Comparison of ENCODE assay signal across 16 cellular contexts in genomic region chr6:2242311-2242710, GRCh38. TPM values are rescaled to one million over a fixed set of nuclear protein-coding genes. Genes with fewer than 3 reads are reported as not detected.
DNase-seq lines count a peak whose midpoint lies in the region; ATAC-seq and TF ChIP-seq lines count a peak whose summit lies in the region.
"Had no signal": no experiment of that assay in that cellular context is flagged by ENCODE, and none has a peak within 500 bp of the region (broad histone marks: within the 10 kb centered on the region; RNA-seq: fewer than 3 reads in every experiment).

No MANE protein-coding gene starts in this region.

- WGBS in mesenchymal stem cell, result 97% methylated on average over 4 of the region's 4 CpGs

- no peak overlapping the region for H2BK120ac ChIP-seq in mesenchymal stem cell (ENCODE audit: low read depth, low read length)

- CTCF ChIA-PET in T-cell (lab: Charles Lee), result no interaction called here

- peaks cover 8% of the 10 kb centered on the region for H3K4me1 ChIP-seq in mesenchymal stem cell (ENCODE audit: control insufficient read depth, insufficient read depth, low read depth, low read length)

- H3K4ac ChIP-seq in mesenchymal stem cell (ENCODE audit: low read depth in 1 of 2, low read length in 2 of 2), result no peak overlapping the region

- no peak overlapping the region for H2BK15ac ChIP-seq in mesenchymal stem cell (ENCODE audit: low read depth, poor library complexity, severe bottlenecking)

- H2BK5ac ChIP-seq in mesenchymal stem cell (ENCODE audit: low read depth, low read length, poor library complexity, severe bottlenecking), result no peak overlapping the region

- POLR2A ChIA-PET in T-cell (lab: Charles Lee), result no interaction called here

- peaks cover 23 to 32% (median 23%) of the 10 kb centered on the region in 3 donors for H3K4me1 Mint-ChIP-seq in IgD-negative memory B cell
- peaks cover 51% of the 10 kb centered on the region for H3K4me1 Mint-ChIP-seq in activated naive CD8-positive, alpha-beta T cell treated with anti-CD3 and anti-CD28 coated beads, Interleukin-2, amount 50 U/mL, for 24 hours
- peaks cover 15% of the 10 kb centered on the region for H3K4me1 Mint-ChIP-seq in nephron
- peaks cover 43 to 50% (median 48%) of the 10 kb centered on the region in 3 donors for H3K4me1 Mint-ChIP-seq in T-cell

- H3K4me2 ChIP-seq in mesenchymal stem cell (ENCODE audit: low read length, poor library complexity, severe bottlenecking), result no peak overlapping the region

- H3K27me3 Mint-ChIP-seq in IgD-negative memory B cell, result no peaks in the 10 kb centered on the region
- H3K27me3 Mint-ChIP-seq in activated naive CD8-positive, alpha-beta T cell treated with anti-CD3 and anti-CD28 coated beads, Interleukin-2, amount 50 U/mL, for 24 hours, result no peaks in the 10 kb centered on the region
- H3K27me3 Mint-ChIP-seq in nephron (ENCODE audit: low read depth), result peaks cover 11% of the 10 kb centered on the region
- H3K27me3 Mint-ChIP-seq in T-cell, result no peaks in the 10 kb centered on the region
- H3K27me3 Mint-ChIP-seq: B cell; CD4-positive, alpha-beta memory T cell had no signal

- no peaks in the 10 kb centered on the region for H3K9me3 ChIP-seq in mesenchymal stem cell (ENCODE audit: control insufficient read depth, low read length)
- H3K9me3 ChIP-seq: MG63 had no signal

- peak overlapping the region in 2 of 3 donors; percentile 2 to 33 for H3K27ac Mint-ChIP-seq in IgD-negative memory B cell
- peak overlapping the region; percentile 47 for H3K27ac Mint-ChIP-seq in activated naive CD8-positive, alpha-beta T cell treated with anti-CD3 and anti-CD28 coated beads, Interleukin-2, amount 50 U/mL, for 24 hours
- no peak overlapping the region for H3K27ac Mint-ChIP-seq in nephron
- H3K27ac Mint-ChIP-seq in T-cell, result no peak overlapping the region
- H3K27ac Mint-ChIP-seq: B cell had no signal

- H3K9me3 Mint-ChIP-seq in IgD-negative memory B cell, result no peaks in the 10 kb centered on the region
- H3K9me3 Mint-ChIP-seq in activated naive CD8-positive, alpha-beta T cell treated with anti-CD3 and anti-CD28 coated beads, Interleukin-2, amount 50 U/mL, for 24 hours, result no peaks in the 10 kb centered on the region
- no peaks in the 10 kb centered on the region for H3K9me3 Mint-ChIP-seq in nephron
- H3K9me3 Mint-ChIP-seq in T-cell, result no peaks in the 10 kb centered on the region
- H3K9me3 Mint-ChIP-seq: CD4-positive, alpha-beta memory T cell had no signal

- H3K79me1 ChIP-seq in mesenchymal stem cell (replicated peaks; ENCODE audit: low read length, poor library complexity, severe bottlenecking), result peaks cover 33% of the 10 kb centered on the region

- H3K4me3 Mint-ChIP-seq in IgD-negative memory B cell, result peak overlapping the region in 1 of 4 donors; percentile 86
- peak overlapping the region; percentile 15 for H3K4me3 Mint-ChIP-seq in activated naive CD8-positive, alpha-beta T cell treated with anti-CD3 and anti-CD28 coated beads, Interleukin-2, amount 50 U/mL, for 24 hours
- peak overlapping the region; percentile 3 to 63 (median 63) for H3K4me3 Mint-ChIP-seq in nephron
- no peak overlapping the region for H3K4me3 Mint-ChIP-seq in T-cell

- H3K18ac ChIP-seq in mesenchymal stem cell (ENCODE audit: low read depth in 1 of 2, low read length in 2 of 2), result no peak overlapping the region

- DNase-seq in D341Med (ENCODE audit: low spot score) (peak; percentile 42), T-cell (no peak), superior temporal gyrus (ENCODE audit: extremely low spot score) (no peak), mesenchymal stem cell (no peak)
- DNase-seq in activated naive CD8-positive, alpha-beta T cell treated with anti-CD3 and anti-CD28 coated beads, Interleukin-2, amount 50 U/mL, for 24 hours, result no peak
- DNase-seq: CD4-positive, alpha-beta memory T cell; GM23248; KG1; MG63; NCI-H1092 treated with DMSO at 0.1 percent for 48 hours; NCI-H1694 treated with DMSO at 0.1 percent for 48 hours; NCI-H446 treated with DMSO at 0.1 percent for 48 hours; SHP77 treated with DMSO at 0.1 percent for 48 hours had no signal

- H3K14ac ChIP-seq in mesenchymal stem cell (ENCODE audit: low read length in 2 of 2), result no peak overlapping the region

- no peak overlapping the region for H2AFZ ChIP-seq in mesenchymal stem cell (ENCODE audit: low read depth, low read length)
- H2AFZ ChIP-seq: GM23248 had no signal

- H4K8ac ChIP-seq in mesenchymal stem cell (ENCODE audit: low read length), result no peak overlapping the region

- H3K27ac ChIP-seq in mesenchymal stem cell (ENCODE audit: low read length, poor library complexity, severe bottlenecking), result no peak overlapping the region
- H3K27ac ChIP-seq: GM23248 had no signal

- H3K36me3 ChIP-seq in mesenchymal stem cell (ENCODE audit: control insufficient read depth in 1 of 2, insufficient read depth in 2 of 2, low read depth in 1 of 2, low read length in 2 of 2), result no peaks in the 10 kb centered on the region
- H3K36me3 ChIP-seq: MG63 had no signal

- H2BK12ac ChIP-seq in mesenchymal stem cell (ENCODE audit: low read length in 2 of 2), result no peak overlapping the region

- H3K4me3 ChIP-seq in mesenchymal stem cell (ENCODE audit: insufficient read depth in 1 of 2, low read depth in 1 of 2, low read length in 2 of 2), result no peak overlapping the region
- H3K4me3 ChIP-seq: GM23248, MG63 had no signal

- H3K23ac ChIP-seq in mesenchymal stem cell (ENCODE audit: low read length in 2 of 2), result no peak overlapping the region

- H4K91ac ChIP-seq in mesenchymal stem cell (ENCODE audit: low read length), result no peak overlapping the region

- no peak overlapping the region for H3K9ac ChIP-seq in mesenchymal stem cell (ENCODE audit: low read length)
- H3K9ac ChIP-seq: GM23248 had no signal

- TF ChIP-seq CTCF in nephron (IDR thresholded peaks at IDR 0.05; ENCODE audit: unreplicated experiment in 3 of 3), result no peak

- H3K36me3 Mint-ChIP-seq in IgD-negative memory B cell, result peaks cover 4% of the 10 kb centered on the region
- H3K36me3 Mint-ChIP-seq in activated naive CD8-positive, alpha-beta T cell treated with anti-CD3 and anti-CD28 coated beads, Interleukin-2, amount 50 U/mL, for 24 hours (ENCODE audit: low read depth), result peaks cover 6% of the 10 kb centered on the region
- no peaks in the 10 kb centered on the region for H3K36me3 Mint-ChIP-seq in nephron (ENCODE audit: low read depth)
- no peaks in the 10 kb centered on the region for H3K36me3 Mint-ChIP-seq in T-cell

- H3K27me3 ChIP-seq in mesenchymal stem cell (ENCODE audit: control insufficient read depth in 1 of 2, insufficient read depth in 1 of 2, low read length in 2 of 2), result no peaks in the 10 kb centered on the region
- H3K27me3 ChIP-seq: MG63 had no signal

- H2AK5ac ChIP-seq in mesenchymal stem cell (ENCODE audit: low read length, severe bottlenecking), result no peak overlapping the region

- no peak for ATAC-seq in activated naive CD8-positive, alpha-beta T cell treated with anti-CD3 and anti-CD28 coated beads, Interleukin-2, amount 50 U/mL, for 24 hours
- ATAC-seq in T-cell (replicated peaks in 1 of 4), result no peak

RNA-seq across cellular contexts. Expression of gene GMDS, which starts 3.1 kb away (rescaled TPM):
- polyA plus RNA-seq in IgD-negative memory B cell, result 17.0 TPM
- 10 to 100 TPM; 12.9 to 21.5 (median 14.6) TPM for total RNA-seq in T-cell
- polyA plus RNA-seq in mesenchymal stem cell (2013, experiment 1 of 2), result 6.9 TPM
- 7.6 TPM for polyA plus RNA-seq in mesenchymal stem cell (2013, experiment 2 of 2)

Comparison
In these comparisons a context has a peak if more than half of its experiments do, and no peak if none do; other contexts are left out.
1. H3K27ac Mint-ChIP-seq: peak in IgD-negative memory B cell (2 of 3) and activated naive CD8-positive, alpha-beta T cell treated with anti-CD3 and anti-CD28 coated beads, Interleukin-2, amount 50 U/mL, for 24 hours (single experiment); none in nephron (0 of 3) and T-cell (0 of 2).
2. H3K4me3 Mint-ChIP-seq: peak in activated naive CD8-positive, alpha-beta T cell treated with anti-CD3 and anti-CD28 coated beads, Interleukin-2, amount 50 U/mL, for 24 hours (single experiment) and nephron (3 of 3); none in T-cell (0 of 3).